ENCODE assay signal across 25 cellular contexts in the genomic region with DNA sequence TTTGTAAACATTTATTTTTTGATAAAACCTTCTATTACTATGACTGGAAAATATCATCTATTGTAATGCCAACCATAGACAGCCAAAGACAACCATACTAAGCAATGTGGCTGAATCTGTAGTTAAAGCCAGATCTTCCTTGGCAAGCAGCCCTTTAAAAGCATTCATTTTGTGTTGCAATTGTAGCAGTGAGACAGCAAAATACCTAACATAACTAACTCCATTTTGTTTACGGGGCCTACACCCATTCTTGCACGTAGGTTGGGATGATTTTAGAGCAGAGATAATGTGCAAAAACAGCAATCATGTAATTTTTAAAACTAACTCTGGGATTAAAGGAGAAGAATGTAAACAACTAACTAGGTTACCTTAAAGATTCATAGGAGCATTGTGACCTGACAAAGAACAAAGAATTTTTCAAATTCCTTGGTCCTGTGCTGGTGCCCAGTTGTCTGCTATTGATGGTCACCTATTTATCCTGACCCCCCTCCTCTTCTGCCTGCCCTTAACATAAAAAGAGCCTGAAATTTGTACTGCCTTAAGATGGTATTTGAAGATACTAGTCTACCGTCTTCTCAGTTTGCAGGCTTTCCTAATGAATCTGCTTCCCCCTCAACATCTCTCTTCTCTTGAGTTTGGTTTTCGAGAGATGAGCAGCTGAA. TPM values are rescaled to one million over a fixed set of nuclear protein-coding genes. Genes with fewer than 3 reads are reported as not detected.
"Had no signal": no experiment of that assay in that cellular context is flagged by ENCODE, and none has a peak within 500 bp of the region (broad histone marks: within the 10 kb centered on the region; RNA-seq: fewer than 3 reads in every experiment).

No MANE protein-coding gene starts in this region.

- H3K27ac ChIP-seq: brain microvascular endothelial cell, dorsolateral prefrontal cortex, gastrocnemius medialis, heart left ventricle, neural progenitor cell, ovary, stomach, testis, upper lobe of right lung had no signal

- H3K36me3 ChIP-seq: brain microvascular endothelial cell, gastrocnemius medialis, heart left ventricle, neural progenitor cell, ovary, sigmoid colon, stomach, upper lobe of right lung had no signal

- H2AFZ ChIP-seq: neural progenitor cell had no signal

- H3K4me1 ChIP-seq: gastrocnemius medialis, heart left ventricle, neural progenitor cell, stomach, upper lobe of right lung had no signal

- DNase-seq: activated CD4-positive, alpha-beta T cell treated with anti-CD3 and anti-CD28 coated beads, Interleukin-2, amount 10 ng/mL, durations not matched to agents 24 days and 14 days; activated CD4-positive, CD25-positive, alpha-beta regulatory T cell; activated CD8-positive, alpha-beta memory T cell treated with anti-CD3 and anti-CD28 coated beads, Interleukin-2, amount 50 U/mL, for 48 hours; activated CD8-positive, alpha-beta T cell treated with anti-CD3 and anti-CD28 coated beads, Interleukin-2, amount 10 ng/mL, durations not matched to agents 7 days and 5 days; activated gamma-delta T cell; activated T-cell treated with anti-CD3 and anti-CD28 coated beads, Interleukin-2, amount 50 U/mL, for 72 hours; brain microvascular endothelial cell; cerebellar nuclear complex; dorsolateral prefrontal cortex; erythroblast; gastrocnemius medialis; heart left ventricle; left colon; naive B cell; ovary; sigmoid colon; stimulated activated CD4-positive, alpha-beta T cell treated with anti-CD3 and anti-CD28 coated beads, Interleukin-12 subunit alpha, Interleukin-12 subunit beta, amount 100 ng/mL, for 4 hours; stimulated activated CD4-positive, alpha-beta T cell treated with anti-CD3 and anti-CD28 coated beads, Interleukin-2, amount 100 ng/mL, for 24 hours; stomach; T-helper 2 cell; testis; upper lobe of right lung had no signal

- H3K4me3 ChIP-seq: dorsolateral prefrontal cortex, gastrocnemius medialis, heart left ventricle, lung, neural progenitor cell, ovary, sigmoid colon, stomach, testis, upper lobe of right lung had no signal

- H3K4me2 ChIP-seq: neural progenitor cell had no signal

- H3K27me3 ChIP-seq: brain microvascular endothelial cell, gastrocnemius medialis, neural progenitor cell, ovary, sigmoid colon, stomach, testis, upper lobe of right lung had no signal

- H3K9ac ChIP-seq: neural progenitor cell had no signal

- H3K9me3 ChIP-seq: gastrocnemius medialis, heart left ventricle, ovary, sigmoid colon, stomach, testis, upper lobe of right lung had no signal

- ATAC-seq: activated CD8-positive, alpha-beta T cell treated with anti-CD3 and anti-CD28 coated beads, Interleukin-2, amount 10 ng/mL, durations not matched to agents 7 days and 5 days; activated T-cell treated with anti-CD3 and anti-CD28 coated beads, Interleukin-2, amount 50 U/mL, for 72 hours; gastrocnemius medialis; heart left ventricle; left colon; upper lobe of right lung had no signal

RNA-seq across cellular contexts. Expression of a gene that starts 10.6 kb away (rescaled TPM):
- total RNA-seq: activated CD4-positive, alpha-beta T cell treated with anti-CD3 and anti-CD28 coated beads, Interleukin-2, amount 10 ng/mL, durations not matched to agents 24 days and 14 days; activated CD8-positive, alpha-beta T cell treated with anti-CD3 and anti-CD28 coated beads, Interleukin-2, amount 10 ng/mL, durations not matched to agents 7 days and 5 days; activated T-cell treated with anti-CD3 and anti-CD28 coated beads, Interleukin-2, amount 50 U/mL, for 72 hours; gastrocnemius medialis; heart left ventricle; left colon; lung; mononuclear cell; ovary; sigmoid colon; stomach; testis; upper lobe of right lung had no signal
- polyA plus RNA-seq: heart left ventricle, ovary, stomach had no signal

RNA-seq across cellular contexts. Expression of a gene that starts 31.2 kb away (rescaled TPM):
- total RNA-seq: activated CD4-positive, alpha-beta T cell treated with anti-CD3 and anti-CD28 coated beads, Interleukin-2, amount 10 ng/mL, durations not matched to agents 24 days and 14 days; activated CD8-positive, alpha-beta T cell treated with anti-CD3 and anti-CD28 coated beads, Interleukin-2, amount 10 ng/mL, durations not matched to agents 7 days and 5 days; activated T-cell treated with anti-CD3 and anti-CD28 coated beads, Interleukin-2, amount 50 U/mL, for 72 hours; gastrocnemius medialis; left colon; lung; mononuclear cell; sigmoid colon; upper lobe of right lung had no signal
- polyA plus RNA-seq: heart left ventricle, ovary, sigmoid colon had no signal

RNA-seq across cellular contexts. Expression of a gene that starts 41.9 kb away (rescaled TPM):
- total RNA-seq: activated CD4-positive, alpha-beta T cell treated with anti-CD3 and anti-CD28 coated beads, Interleukin-2, amount 10 ng/mL, durations not matched to agents 24 days and 14 days; activated CD8-positive, alpha-beta T cell treated with anti-CD3 and anti-CD28 coated beads, Interleukin-2, amount 10 ng/mL, durations not matched to agents 7 days and 5 days; activated T-cell treated with anti-CD3 and anti-CD28 coated beads, Interleukin-2, amount 50 U/mL, for 72 hours; gastrocnemius medialis; heart left ventricle; left colon; lung; mononuclear cell; ovary; sigmoid colon; stomach; testis; upper lobe of right lung had no signal
- polyA plus RNA-seq: heart left ventricle, lung, ovary, sigmoid colon, stomach had no signal
